Comparison of ENCODE assay signal across 1 cellular context in genomic region chr6:143940011-143940597, GRCh38.
TF ChIP-seq lines count a peak whose summit lies in the region.

No MANE protein-coding gene starts in this region.

TF ChIP-seq in K562, 482 proteins besides CTCF, POLR2A, EP300 and RAD21 (continued from another document):
- TF ChIP-seq HOMEZ (CRISPR knock-in tag; IDR thresholded peaks at IDR 0.05) (no peak), ZC3H4 (CRISPR knock-in tag; IDR thresholded peaks at IDR 0.05; ENCODE audit: borderline replicate concordance) (no peak)
